8 cellular contexts compared by ENCODE assay signal in genomic region chr10:104353325-104354048, GRCh38. TPM values are rescaled to one million over a fixed set of nuclear protein-coding genes. Genes with fewer than 3 reads are reported as not detected.
DNase-seq lines count a peak whose midpoint lies in the region; ATAC-seq and TF ChIP-seq lines count a peak whose summit lies in the region.

CFAP58 (plus strand) TSS chr10:104353833; CDS start chr10:104353898, 65 bp downstream.

- peaks cover 9% of the 10 kb centered on the region for H3K27me3 Mint-ChIP-seq in chondrocyte (ENCODE audit: low read depth)

- DNase-seq in AG09309 (ENCODE audit: low read depth) (no peak), NCI-H2227 treated with DMSO at 0.1 percent for 48 hours (lab: John Stamatoyannopoulos, UW) (peak; percentile 85), chondrocyte (ENCODE audit: low spot score) (no peak), left lobe of liver (ENCODE audit: low spot score) (peak; percentile 91)
- DNase-seq in activated CD4-positive, alpha-beta T cell treated with anti-CD3 and anti-CD28 coated beads for 1 hour, result peak; percentile 86
- peak; percentile 85 to 86 for DNase-seq in stimulated activated CD4-positive, alpha-beta T cell treated with anti-CD3 and anti-CD28 coated beads, Interleukin-2, amount 100 ng/mL, for 48 hours

- H3K36me3 Mint-ChIP-seq in chondrocyte (ENCODE audit: low read depth), result no peaks in the 10 kb centered on the region

- peak within 1 kb of the TSS; percentile 31 for H3K4me3 ChIP-seq in AG09309 (ENCODE audit: control insufficient read depth, low read depth, low read length)

- H3K4me3 Mint-ChIP-seq in chondrocyte (ENCODE audit: unreplicated experiment), result no peak within 1 kb of the TSS

- no peaks in the 10 kb centered on the region for H3K9me3 Mint-ChIP-seq in chondrocyte (ENCODE audit: low read depth)

- TF ChIP-seq CTCF in AG09309 (IDR thresholded peaks at IDR 0.05; ENCODE audit: control insufficient read depth, insufficient read depth, low read depth, low read length, missing control alignments) (peak; percentile 59), chondrocyte (IDR thresholded peaks at IDR 0.05) (peak; percentile 86)

- no peaks in the 10 kb centered on the region for H3K4me1 Mint-ChIP-seq in chondrocyte (ENCODE audit: low read depth)

- ATAC-seq in GM19043 (IDR thresholded peaks at IDR 0.05; ENCODE audit: low read depth, unreplicated experiment) (peak; percentile 56), HG03196 (IDR thresholded peaks at IDR 0.05; ENCODE audit: unreplicated experiment) (peak; percentile 63), left lobe of liver (peak; percentile 87)

- no peak within 1 kb of the TSS for H3K27ac Mint-ChIP-seq in chondrocyte (ENCODE audit: unreplicated experiment)

RNA-seq across cellular contexts. Expression of gene CFAP58, which starts in this region (rescaled TPM):
- total RNA-seq in chondrocyte (0.13 to 0.27 TPM (median 0.15 TPM) in 3 replicates), left lobe of liver (0.15 TPM)

Comparison
In these comparisons a context has a peak if more than half of its experiments do, and no peak if none do; other contexts are left out.
1. Peak in DNase-seq and ATAC-seq in left lobe of liver; RNA of the gene not detected or under 1 TPM.
2. DNase-seq: peak in NCI-H2227 treated with DMSO at 0.1 percent for 48 hours (single experiment), activated CD4-positive, alpha-beta T cell treated with anti-CD3 and anti-CD28 coated beads for 1 hour (single experiment) and stimulated activated CD4-positive, alpha-beta T cell treated with anti-CD3 and anti-CD28 coated beads, Interleukin-2, amount 100 ng/mL, for 48 hours (2 of 2); none in AG09309 (single experiment) and chondrocyte (single experiment).
3. Peak in every context shown above with its lines, with median percentiles within 50 percentile points of each other: ATAC-seq.